ENCODE assay signal across 8 cellular contexts in the genomic region with DNA sequence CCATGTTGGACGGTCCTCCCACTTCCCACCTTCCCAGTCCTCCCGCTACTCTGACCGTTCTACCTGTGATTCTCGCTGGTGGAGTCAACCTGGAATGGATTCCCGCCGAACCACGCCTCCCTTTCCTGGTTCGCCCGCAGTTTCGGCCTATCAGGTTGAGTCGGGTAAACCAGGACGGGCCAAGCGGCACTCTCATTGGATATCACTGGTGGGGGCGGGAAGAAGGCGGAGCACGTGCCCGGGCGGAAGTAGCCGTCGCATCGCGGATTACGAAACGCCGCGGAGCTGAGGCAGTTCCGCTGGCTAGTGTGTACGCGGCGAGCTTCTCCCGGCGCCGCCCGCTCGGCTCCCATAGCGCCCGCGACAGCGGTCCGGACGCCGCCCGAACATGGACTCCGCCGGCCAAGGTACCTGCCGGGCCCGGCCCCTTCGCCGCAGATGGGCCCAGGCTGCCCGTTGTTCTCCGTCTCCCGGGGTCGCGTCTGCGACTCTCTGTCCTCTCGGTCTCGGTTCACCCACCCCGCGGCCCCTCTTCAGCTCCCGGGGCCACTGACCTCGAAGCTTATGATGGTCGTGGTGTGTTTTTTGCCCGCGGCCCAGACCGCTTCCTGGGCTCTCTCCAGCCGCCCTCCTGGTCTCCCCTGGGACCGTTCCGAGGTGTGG. TPM values are rescaled to one million over a fixed set of nuclear protein-coding genes. Genes with fewer than 3 reads are reported as not detected.
A peak's percentile ranks its signal among the peaks of the same experiment; 100 is the strongest.
DNase-seq lines count a peak whose midpoint lies in the region; ATAC-seq and TF ChIP-seq lines count a peak whose summit lies in the region.

A gene (plus strand): TSS at position 293 of the 663 bp plus-strand sequence. CDS start 96 bp downstream, at position 389.

- H3K27me3 ChIP-seq in AG04450 (ENCODE audit: control insufficient read depth, insufficient read depth, low read length) = no peaks in the 10 kb centered on the region

- H3K27ac ChIP-seq in AG04450 (ENCODE audit: low read depth, low read length) (peak within 1 kb of the TSS; percentile 97), caudate nucleus (ENCODE audit: low read depth, low read length) (peak within 1 kb of the TSS; percentile 63)

- ATAC-seq in GM18909 (IDR thresholded peaks at IDR 0.05; ENCODE audit: poor library complexity, unreplicated experiment) (peak; percentile 74), HG03175 (IDR thresholded peaks at IDR 0.05; ENCODE audit: unreplicated experiment) (peak; percentile 64), activated B cell treated with CpG ODN at 0.5 μM for 24 hours (ENCODE audit: low read depth) (peak; percentile 82)

- intact Hi-C loops in activated B cell treated with CpG ODN at 0.5 μM for 24 hours (cut with micrococcal nuclease) = loop anchor here (1.0 to 10.0 kb wide), 16 partner anchors 29 to 430 kb away; a partner anchor contains a TSS

- peak within 1 kb of the TSS; percentile 96 for H3K4me3 ChIP-seq in AG04450 (ENCODE audit: low read depth, low read length)

- CTCF ChIA-PET in AG04450 (lab: Charles Lee) = interaction anchor here (0.9 to 2.4 kb wide), 5 partner anchors 80 to 327 kb away, joined by 3 to 11 read pairs (median 6); a partner anchor contains a TSS
- CTCF ChIA-PET in activated B cell treated with CpG ODN at 0.5 μM for 24 hours (lab: Charles Lee) = interaction anchor here (0.9 to 2.5 kb wide), 11 partner anchors 31 to 556 kb away, joined by 3 to 23 read pairs (median 9); a partner anchor contains a TSS

- H3K27me3 Mint-ChIP-seq in activated B cell treated with CpG ODN at 0.5 μM for 24 hours = no peaks in the 10 kb centered on the region
- H3K27me3 Mint-ChIP-seq in immature natural killer cell (ENCODE audit: low read depth in 3 of 3) = peaks cover 8 to 17% (median 9%) of the 10 kb centered on the region in 3 donors

- peak within 1 kb of the TSS; percentile 99 for H3K4me3 Mint-ChIP-seq in activated B cell treated with CpG ODN at 0.5 μM for 24 hours
- H3K4me3 Mint-ChIP-seq in immature natural killer cell = peak within 1 kb of the TSS; percentile 91 to 98 (median 97)

- POLR2A ChIA-PET in AG04450 (lab: Yijun Ruan, JAX) = interaction anchor here (0.5 to 2.2 kb wide), 29 partner anchors 10 to 593 kb away, joined by 3 to 17 read pairs (median 4); a partner anchor contains a TSS
- POLR2A ChIA-PET in activated B cell treated with CpG ODN at 0.5 μM for 24 hours (lab: Charles Lee) = interaction anchor here (0.6 to 3.4 kb wide), 30 partner anchors 11 to 345 kb away, joined by 3 to 47 read pairs (median 4); a partner anchor contains a TSS

- TF ChIP-seq CTCF in AG04450 (IDR thresholded peaks at IDR 0.05; ENCODE audit: low read depth, low read length) (no peak), activated B cell treated with CpG ODN at 0.5 μM for 24 hours (IDR thresholded peaks at IDR 0.05) (no peak)

- H3K9me3 Mint-ChIP-seq in activated B cell treated with CpG ODN at 0.5 μM for 24 hours (no peaks in the 10 kb centered on the region), immature natural killer cell (no peaks in the 10 kb centered on the region)

- H3K36me3 Mint-ChIP-seq in activated B cell treated with CpG ODN at 0.5 μM for 24 hours (ENCODE audit: low read depth) = peaks cover 40% of the 10 kb centered on the region
- peaks cover 5 to 10% (median 6%) of the 10 kb centered on the region in 3 donors for H3K36me3 Mint-ChIP-seq in immature natural killer cell

- DNase-seq in AG04450 (ENCODE audit: low read depth, low spot score) (peak; percentile 92), NCI-H345 (lab: John Stamatoyannopoulos, UW) (peak; percentile 100), activated B cell treated with CpG ODN at 0.5 μM for 24 hours (peak; percentile 93), caudate nucleus (lab: John Stamatoyannopoulos, UW) (peak; percentile 49 to 100 (median 97)), immature natural killer cell (peak; percentile 96), smooth muscle cell of the brain vasculature (ENCODE audit: low read depth, low spot score) (peak; percentile 94)

- peak within 1 kb of the TSS; percentile 99 for H3K27ac Mint-ChIP-seq in activated B cell treated with CpG ODN at 0.5 μM for 24 hours
- peak within 1 kb of the TSS; percentile 91 to 98 (median 95) for H3K27ac Mint-ChIP-seq in immature natural killer cell

- H3K4me1 Mint-ChIP-seq in activated B cell treated with CpG ODN at 0.5 μM for 24 hours (peaks cover 33% of the 10 kb centered on the region), immature natural killer cell (peaks cover 31 to 37% of the 10 kb centered on the region in 2 donors)

- peaks cover 2% of the 10 kb centered on the region; the same call in 1 of the 2 replicates for H3K9me3 ChIP-seq in AG04450 (ENCODE audit: control insufficient read depth, insufficient read depth, low read length)

RNA-seq across cellular contexts. Expression of the gene that starts here (rescaled TPM):
- 202 and 219 TPM in 2 replicates for polyA plus RNA-seq in AG04450 (2011; rRNA removed)
- polyA minus RNA-seq in AG04450 (2011; rRNA and poly(A)+ RNA removed) = 103 and 111 TPM in 2 replicates
- total RNA-seq in activated B cell treated with CpG ODN at 0.5 μM for 24 hours = 36.7 and 38.8 TPM in 2 replicates
- 10 to 100 TPM; 67.5 to 90.8 (median 79.3) TPM for polyA plus RNA-seq in immature natural killer cell

Comparison
In these comparisons a context has a peak if more than half of its experiments do, and no peak if none do; other contexts are left out.
1. Peak in every context shown above with its lines: DNase-seq, ATAC-seq, H3K4me3 ChIP-seq and H3K27ac ChIP-seq.